Comparison of ENCODE assay signal across 1 cellular context in the genomic region with DNA sequence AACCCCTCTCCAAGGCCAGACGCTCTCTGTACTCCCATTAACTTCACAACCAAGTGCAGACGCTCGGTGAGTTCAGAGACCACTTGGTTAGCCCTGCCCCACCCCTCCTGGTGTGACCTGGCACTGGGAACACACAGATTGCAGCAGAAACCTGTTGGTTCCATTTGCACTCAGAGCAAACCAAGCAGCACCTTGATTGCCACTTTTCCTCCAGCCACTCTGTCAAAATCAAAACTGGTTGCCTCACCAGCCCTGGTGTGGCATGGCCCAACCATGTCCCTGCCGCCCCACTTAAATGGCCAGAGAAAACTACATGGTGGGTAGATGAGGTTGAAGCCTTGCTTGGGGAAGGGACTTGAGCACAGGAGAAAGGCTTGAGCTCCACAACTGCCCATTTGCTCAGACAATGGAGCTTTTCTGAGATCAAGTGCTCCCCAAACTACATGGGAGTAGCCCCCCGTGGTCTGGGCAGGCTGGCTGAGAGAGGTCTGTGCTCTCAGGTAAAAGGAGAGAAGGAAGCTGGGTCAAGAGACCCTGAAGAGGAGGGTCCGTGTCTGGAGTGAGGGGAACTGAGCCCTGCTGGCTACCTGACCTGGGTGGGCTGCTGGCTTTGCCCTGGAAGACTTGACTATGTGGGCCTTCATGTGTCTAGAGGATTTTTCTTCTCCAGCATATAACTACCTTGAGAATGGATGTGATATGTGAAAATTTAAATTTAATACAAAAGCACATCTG.
TF ChIP-seq lines count a peak whose summit lies in the region.

No MANE protein-coding gene starts in this region.

TF ChIP-seq in HepG2, 621 proteins besides CTCF, POLR2A, EP300 and RAD21 (continued from another document):
- TF ChIP-seq CHD4 (IDR thresholded peaks at IDR 0.05; ENCODE audit: borderline replicate concordance, low read length): no peak
- peak; percentile 62; the same call in 1 of the 2 replicates for TF ChIP-seq ZNF605 (CRISPR knock-in tag; IDR thresholded peaks at IDR 0.05)
- TF ChIP-seq, protein P1, sequence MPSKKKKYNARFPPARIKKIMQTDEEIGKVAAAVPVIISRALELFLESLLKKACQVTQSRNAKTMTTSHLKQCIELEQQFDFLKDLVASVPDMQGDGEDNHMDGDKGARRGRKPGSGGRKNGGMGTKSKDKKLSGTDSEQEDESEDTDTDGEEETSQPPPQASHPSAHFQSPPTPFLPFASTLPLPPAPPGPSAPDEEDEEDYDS (CRISPR knock-in tag; IDR thresholded peaks at IDR 0.05): no peak
- TF ChIP-seq, protein P2, sequence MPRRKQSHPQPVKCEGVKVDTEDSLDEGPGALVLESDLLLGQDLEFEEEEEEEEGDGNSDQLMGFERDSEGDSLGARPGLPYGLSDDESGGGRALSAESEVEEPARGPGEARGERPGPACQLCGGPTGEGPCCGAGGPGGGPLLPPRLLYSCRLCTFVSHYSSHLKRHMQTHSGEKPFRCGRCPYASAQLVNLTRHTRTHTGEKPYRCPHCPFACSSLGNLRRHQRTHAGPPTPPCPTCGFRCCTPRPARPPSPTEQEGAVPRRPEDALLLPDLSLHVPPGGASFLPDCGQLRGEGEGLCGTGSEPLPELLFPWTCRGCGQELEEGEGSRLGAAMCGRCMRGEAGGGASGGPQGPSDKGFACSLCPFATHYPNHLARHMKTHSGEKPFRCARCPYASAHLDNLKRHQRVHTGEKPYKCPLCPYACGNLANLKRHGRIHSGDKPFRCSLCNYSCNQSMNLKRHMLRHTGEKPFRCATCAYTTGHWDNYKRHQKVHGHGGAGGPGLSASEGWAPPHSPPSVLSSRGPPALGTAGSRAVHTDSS (CRISPR knock-in tag; conservative IDR thresholded peaks at IDR 0.05): no peak
- TF ChIP-seq, protein P3, sequence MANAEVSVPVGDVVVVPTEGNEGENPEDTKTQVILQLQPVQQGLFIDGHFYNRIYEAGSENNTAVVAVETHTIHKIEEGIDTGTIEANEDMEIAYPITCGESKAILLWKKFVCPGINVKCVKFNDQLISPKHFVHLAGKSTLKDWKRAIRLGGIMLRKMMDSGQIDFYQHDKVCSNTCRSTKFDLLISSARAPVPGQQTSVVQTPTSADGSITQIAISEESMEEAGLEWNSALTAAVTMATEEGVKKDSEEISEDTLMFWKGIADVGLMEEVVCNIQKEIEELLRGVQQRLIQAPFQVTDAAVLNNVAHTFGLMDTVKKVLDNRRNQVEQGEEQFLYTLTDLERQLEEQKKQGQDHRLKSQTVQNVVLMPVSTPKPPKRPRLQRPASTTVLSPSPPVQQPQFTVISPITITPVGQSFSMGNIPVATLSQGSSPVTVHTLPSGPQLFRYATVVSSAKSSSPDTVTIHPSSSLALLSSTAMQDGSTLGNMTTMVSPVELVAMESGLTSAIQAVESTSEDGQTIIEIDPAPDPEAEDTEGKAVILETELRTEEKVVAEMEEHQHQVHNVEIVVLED (CRISPR knock-in tag; IDR thresholded peaks at IDR 0.05; ENCODE audit: borderline replicate concordance): no peak
- TF ChIP-seq SETDB1 (CRISPR knock-in tag; IDR thresholded peaks at IDR 0.05; ENCODE audit: borderline replicate concordance): no peak
- TF ChIP-seq ZNF572 (CRISPR knock-in tag; IDR thresholded peaks at IDR 0.05): 0 out of 2 replicates have a peak, but pooled peaks have one; percentile 39
- TF ChIP-seq, protein P4, sequence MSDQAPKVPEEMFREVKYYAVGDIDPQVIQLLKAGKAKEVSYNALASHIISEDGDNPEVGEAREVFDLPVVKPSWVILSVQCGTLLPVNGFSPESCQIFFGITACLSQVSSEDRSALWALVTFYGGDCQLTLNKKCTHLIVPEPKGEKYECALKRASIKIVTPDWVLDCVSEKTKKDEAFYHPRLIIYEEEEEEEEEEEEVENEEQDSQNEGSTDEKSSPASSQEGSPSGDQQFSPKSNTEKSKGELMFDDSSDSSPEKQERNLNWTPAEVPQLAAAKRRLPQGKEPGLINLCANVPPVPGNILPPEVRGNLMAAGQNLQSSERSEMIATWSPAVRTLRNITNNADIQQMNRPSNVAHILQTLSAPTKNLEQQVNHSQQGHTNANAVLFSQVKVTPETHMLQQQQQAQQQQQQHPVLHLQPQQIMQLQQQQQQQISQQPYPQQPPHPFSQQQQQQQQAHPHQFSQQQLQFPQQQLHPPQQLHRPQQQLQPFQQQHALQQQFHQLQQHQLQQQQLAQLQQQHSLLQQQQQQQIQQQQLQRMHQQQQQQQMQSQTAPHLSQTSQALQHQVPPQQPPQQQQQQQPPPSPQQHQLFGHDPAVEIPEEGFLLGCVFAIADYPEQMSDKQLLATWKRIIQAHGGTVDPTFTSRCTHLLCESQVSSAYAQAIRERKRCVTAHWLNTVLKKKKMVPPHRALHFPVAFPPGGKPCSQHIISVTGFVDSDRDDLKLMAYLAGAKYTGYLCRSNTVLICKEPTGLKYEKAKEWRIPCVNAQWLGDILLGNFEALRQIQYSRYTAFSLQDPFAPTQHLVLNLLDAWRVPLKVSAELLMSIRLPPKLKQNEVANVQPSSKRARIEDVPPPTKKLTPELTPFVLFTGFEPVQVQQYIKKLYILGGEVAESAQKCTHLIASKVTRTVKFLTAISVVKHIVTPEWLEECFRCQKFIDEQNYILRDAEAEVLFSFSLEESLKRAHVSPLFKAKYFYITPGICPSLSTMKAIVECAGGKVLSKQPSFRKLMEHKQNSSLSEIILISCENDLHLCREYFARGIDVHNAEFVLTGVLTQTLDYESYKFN (CRISPR knock-in tag; conservative IDR thresholded peaks at IDR 0.05): no peak
- no peak for TF ChIP-seq KLF9 (CRISPR knock-in tag; IDR thresholded peaks at IDR 0.05; ENCODE audit: low read depth)
- TF ChIP-seq MYNN (CRISPR knock-in tag; IDR thresholded peaks at IDR 0.05; ENCODE audit: low read depth): no peak
- TF ChIP-seq, protein P5, sequence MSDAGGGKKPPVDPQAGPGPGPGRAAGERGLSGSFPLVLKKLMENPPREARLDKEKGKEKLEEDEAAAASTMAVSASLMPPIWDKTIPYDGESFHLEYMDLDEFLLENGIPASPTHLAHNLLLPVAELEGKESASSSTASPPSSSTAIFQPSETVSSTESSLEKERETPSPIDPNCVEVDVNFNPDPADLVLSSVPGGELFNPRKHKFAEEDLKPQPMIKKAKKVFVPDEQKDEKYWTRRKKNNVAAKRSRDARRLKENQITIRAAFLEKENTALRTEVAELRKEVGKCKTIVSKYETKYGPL (CRISPR knock-in tag; IDR thresholded peaks at IDR 0.05): no peak
- TF ChIP-seq ZNF557 (CRISPR knock-in tag; IDR thresholded peaks at IDR 0.05): no peak
- TF ChIP-seq BHLHE40 (IDR thresholded peaks at IDR 0.05; ENCODE audit: low read length): no peak
- no peak for TF ChIP-seq CEBPZ (IDR thresholded peaks at IDR 0.05; ENCODE audit: low read length)
- TF ChIP-seq ZNF589 (CRISPR knock-in tag; conservative IDR thresholded peaks at IDR 0.05): no peak
- no peak for TF ChIP-seq USF2 (IDR thresholded peaks at IDR 0.05; ENCODE audit: low read depth, low read length)
- no peak for TF ChIP-seq USF2 (CRISPR knock-in tag; IDR thresholded peaks at IDR 0.05; ENCODE audit: borderline replicate concordance)
- no peak for TF ChIP-seq JDP2 (CRISPR knock-in tag; IDR thresholded peaks at IDR 0.05; ENCODE audit: borderline replicate concordance)
- TF ChIP-seq ARNT2 (CRISPR knock-in tag; IDR thresholded peaks at IDR 0.05; ENCODE audit: low read depth): 0 out of 2 replicates have a peak, but pooled peaks have one; percentile 25
- no peak for TF ChIP-seq HMG20B (CRISPR knock-in tag; conservative IDR thresholded peaks at IDR 0.05)
- no peak for TF ChIP-seq GZF1 (CRISPR knock-in tag; IDR thresholded peaks at IDR 0.05)
- TF ChIP-seq, protein P6, sequence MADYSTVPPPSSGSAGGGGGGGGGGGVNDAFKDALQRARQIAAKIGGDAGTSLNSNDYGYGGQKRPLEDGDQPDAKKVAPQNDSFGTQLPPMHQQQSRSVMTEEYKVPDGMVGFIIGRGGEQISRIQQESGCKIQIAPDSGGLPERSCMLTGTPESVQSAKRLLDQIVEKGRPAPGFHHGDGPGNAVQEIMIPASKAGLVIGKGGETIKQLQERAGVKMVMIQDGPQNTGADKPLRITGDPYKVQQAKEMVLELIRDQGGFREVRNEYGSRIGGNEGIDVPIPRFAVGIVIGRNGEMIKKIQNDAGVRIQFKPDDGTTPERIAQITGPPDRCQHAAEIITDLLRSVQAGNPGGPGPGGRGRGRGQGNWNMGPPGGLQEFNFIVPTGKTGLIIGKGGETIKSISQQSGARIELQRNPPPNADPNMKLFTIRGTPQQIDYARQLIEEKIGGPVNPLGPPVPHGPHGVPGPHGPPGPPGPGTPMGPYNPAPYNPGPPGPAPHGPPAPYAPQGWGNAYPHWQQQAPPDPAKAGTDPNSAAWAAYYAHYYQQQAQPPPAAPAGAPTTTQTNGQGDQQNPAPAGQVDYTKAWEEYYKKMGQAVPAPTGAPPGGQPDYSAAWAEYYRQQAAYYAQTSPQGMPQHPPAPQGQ (CRISPR knock-in tag; IDR thresholded peaks at IDR 0.05; ENCODE audit: borderline replicate concordance): no peak
